23 cellular contexts compared by ENCODE assay signal in the genomic region with DNA sequence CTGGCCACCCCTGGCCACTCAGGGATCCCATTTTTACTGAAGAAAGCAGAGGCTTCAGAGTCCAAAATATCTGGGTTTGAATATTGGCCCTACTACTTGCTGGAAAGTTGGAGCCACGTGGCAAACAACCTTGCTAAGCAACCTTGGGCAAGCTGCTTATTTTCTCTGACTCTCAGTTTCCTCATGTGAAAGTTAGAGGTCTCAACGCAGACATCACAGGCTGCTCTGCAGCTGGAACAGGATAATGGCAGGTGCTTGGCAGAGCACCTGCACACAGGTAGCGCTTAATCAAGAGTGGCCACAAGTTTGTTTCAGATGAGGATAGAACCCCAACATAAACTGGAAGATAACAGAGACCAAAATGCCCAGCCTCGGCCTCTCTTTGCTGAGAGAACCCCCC. TPM values are rescaled to one million over a fixed set of nuclear protein-coding genes. Genes with fewer than 3 reads are reported as not detected.
DNase-seq lines count a peak whose midpoint lies in the region; ATAC-seq and TF ChIP-seq lines count a peak whose summit lies in the region.
"Had no signal": no experiment of that assay in that cellular context is flagged by ENCODE, and none has a peak within 500 bp of the region (broad histone marks: within the 10 kb centered on the region; RNA-seq: fewer than 3 reads in every experiment).

No MANE protein-coding gene starts in this region.

- H3K4me2 ChIP-seq in smooth muscle cell, result no peak overlapping the region
- H3K4me2 ChIP-seq: SK-N-SH had no signal

- peak overlapping the region; percentile 38 for H3K27ac Mint-ChIP-seq in activated CD4-positive, alpha-beta T cell treated with anti-CD3 and anti-CD28 coated beads, Interleukin-2, amount 10 ng/mL, durations not matched to agents 24 days and 14 days
- H3K27ac Mint-ChIP-seq in mesothelial cell of epicardium, result peak overlapping the region; percentile 79

- intact Hi-C loops in activated CD4-positive, alpha-beta T cell treated with anti-CD3 and anti-CD28 coated beads, Interleukin-2, amount 10 ng/mL, durations not matched to agents 24 days and 14 days (cut with micrococcal nuclease), result no loop called here
- intact Hi-C loops in right cardiac atrium (cut with DNase I), result no loop called here

- H3F3A ChIP-seq in smooth muscle cell (ENCODE audit: low read depth), result no peaks in the 10 kb centered on the region

- H3K27ac ChIP-seq in right cardiac atrium (ENCODE audit: low read length), result no peak overlapping the region
- no peak overlapping the region for H3K27ac ChIP-seq in smooth muscle cell (ENCODE audit: low read depth)
- H3K27ac ChIP-seq: Peyer's patch had no signal

- WGBS in right cardiac atrium, result 87% methylated on average over 4 of the region's 4 CpGs
- 87% methylated on average over 4 of the region's 4 CpGs for WGBS in smooth muscle cell (ENCODE audit: low lambda C conversion rate)

- no peak for DNase-seq in activated CD4-positive, alpha-beta T cell treated with anti-CD3 and anti-CD28 coated beads, Interleukin-2, amount 10 ng/mL, durations not matched to agents 24 days and 14 days
- no peak for DNase-seq in activated CD4-positive, alpha-beta T cell treated with anti-CD3 and anti-CD28 coated beads for 1 hour
- DNase-seq in RPMI8226, result peak; percentile 75
- no peak for DNase-seq in mesothelial cell of epicardium (ENCODE audit: low spot score in 2 of 2, unreplicated experiment in 2 of 2)
- no peak for DNase-seq in right cardiac atrium
- DNase-seq in smooth muscle cell (lab: John Stamatoyannopoulos, UW; ENCODE audit: unreplicated experiment), result no peak
- no peak for DNase-seq in stimulated activated CD8-positive, alpha-beta memory T cell treated with anti-CD3 and anti-CD28 coated beads, Interleukin-4, amount 100 ng/mL, for 48 hours
- DNase-seq: 8988T; ACHN; BE2C; CD4-positive, CD25-positive, alpha-beta regulatory T cell; DMS153; NCI-H2029; NCI-H446 treated with DMSO at 0.1 percent for 48 hours; NCI-H526; OCI-M1; Peyer's patch; SIG-M5; SK-N-SH had no signal

- no peaks in the 10 kb centered on the region for H3K9me3 Mint-ChIP-seq in activated CD4-positive, alpha-beta T cell treated with anti-CD3 and anti-CD28 coated beads, Interleukin-2, amount 10 ng/mL, durations not matched to agents 24 days and 14 days
- H3K9me3 Mint-ChIP-seq in mesothelial cell of epicardium, result no peaks in the 10 kb centered on the region

- H3K9me3 ChIP-seq in right cardiac atrium (ENCODE audit: control insufficient read depth, low read length), result no peaks in the 10 kb centered on the region
- no peaks in the 10 kb centered on the region for H3K9me3 ChIP-seq in smooth muscle cell (replicated peaks; ENCODE audit: low read depth)
- H3K9me3 ChIP-seq: BE2C, Peyer's patch, SK-N-SH had no signal

- no peak for TF ChIP-seq CTCF in mesothelial cell of epicardium (IDR thresholded peaks at IDR 0.05; ENCODE audit: unreplicated experiment)
- TF ChIP-seq CTCF in smooth muscle cell (IDR thresholded peaks at IDR 0.05; ENCODE audit: borderline replicate concordance, insufficient read depth, poor library complexity, severe bottlenecking), result no peak

- H3K79me2 ChIP-seq in smooth muscle cell (ENCODE audit: low read depth), result no peaks in the 10 kb centered on the region

- H3K36me3 Mint-ChIP-seq in activated CD4-positive, alpha-beta T cell treated with anti-CD3 and anti-CD28 coated beads, Interleukin-2, amount 10 ng/mL, durations not matched to agents 24 days and 14 days (ENCODE audit: low read depth), result no peaks in the 10 kb centered on the region
- H3K36me3 Mint-ChIP-seq in mesothelial cell of epicardium, result no peaks in the 10 kb centered on the region
- H3K36me3 Mint-ChIP-seq: CD4-positive, CD25-positive, alpha-beta regulatory T cell had no signal

- H3K9ac ChIP-seq in smooth muscle cell (ENCODE audit: low read depth), result no peak overlapping the region
- H3K9ac ChIP-seq: SK-N-SH had no signal

- H3K27me3 ChIP-seq in right cardiac atrium (ENCODE audit: control insufficient read depth, insufficient read depth) (no peaks in the 10 kb centered on the region), smooth muscle cell (ENCODE audit: low read depth) (no peaks in the 10 kb centered on the region)
- H3K27me3 ChIP-seq: Peyer's patch had no signal

- H3K4me3 ChIP-seq in right cardiac atrium (ENCODE audit: low read length) (no peak overlapping the region), smooth muscle cell (no peak overlapping the region)
- H3K4me3 ChIP-seq: Peyer's patch had no signal

- H3K4me1 ChIP-seq in right cardiac atrium (ENCODE audit: control insufficient read depth, insufficient read depth, low read length) (no peaks in the 10 kb centered on the region), smooth muscle cell (ENCODE audit: low read depth) (peaks cover 11% of the 10 kb centered on the region)
- H3K4me1 ChIP-seq: BE2C, Peyer's patch had no signal

- no peak overlapping the region for H2AFZ ChIP-seq in smooth muscle cell (ENCODE audit: low read depth)

- H4K20me1 ChIP-seq in smooth muscle cell (ENCODE audit: low read depth), result no peaks in the 10 kb centered on the region

- no peak overlapping the region for H3K4me3 Mint-ChIP-seq in activated CD4-positive, alpha-beta T cell treated with anti-CD3 and anti-CD28 coated beads, Interleukin-2, amount 10 ng/mL, durations not matched to agents 24 days and 14 days
- H3K4me3 Mint-ChIP-seq in mesothelial cell of epicardium, result no peak overlapping the region
- H3K4me3 Mint-ChIP-seq: CD4-positive, CD25-positive, alpha-beta regulatory T cell had no signal

- ATAC-seq in right cardiac atrium (no peak), GM21447 (IDR thresholded peaks at IDR 0.05; ENCODE audit: unreplicated experiment) (no peak)
- ATAC-seq: HCT116, HepG2 had no signal

- peaks cover 8% of the 10 kb centered on the region for H3K4me1 Mint-ChIP-seq in activated CD4-positive, alpha-beta T cell treated with anti-CD3 and anti-CD28 coated beads, Interleukin-2, amount 10 ng/mL, durations not matched to agents 24 days and 14 days
- H3K4me1 Mint-ChIP-seq in mesothelial cell of epicardium, result peaks cover 15% of the 10 kb centered on the region

- H3K36me3 ChIP-seq in smooth muscle cell (ENCODE audit: low read depth), result no peaks in the 10 kb centered on the region
- H3K36me3 ChIP-seq: BE2C, Peyer's patch had no signal

- no peaks in the 10 kb centered on the region for H3K27me3 Mint-ChIP-seq in activated CD4-positive, alpha-beta T cell treated with anti-CD3 and anti-CD28 coated beads, Interleukin-2, amount 10 ng/mL, durations not matched to agents 24 days and 14 days
- H3K27me3 Mint-ChIP-seq in mesothelial cell of epicardium (ENCODE audit: low read depth), result peaks cover 6% of the 10 kb centered on the region

RNA-seq across cellular contexts. Expression of gene CCND2, which starts 28.1 kb away (rescaled TPM):
- 607 and 615 TPM in 2 replicates for total RNA-seq in activated CD4-positive, alpha-beta T cell treated with anti-CD3 and anti-CD28 coated beads, Interleukin-2, amount 10 ng/mL, durations not matched to agents 24 days and 14 days
- 393 to 412 TPM (median 404 TPM) in 3 replicates for total RNA-seq in mesothelial cell of epicardium
- total RNA-seq in right cardiac atrium, result 100 to 1,000 TPM; 200 to 255 (median 218) TPM
- 44.3 TPM for polyA plus RNA-seq in right cardiac atrium
- 462 and 556 TPM in 2 replicates for total RNA-seq in smooth muscle cell
- 280 and 356 TPM in 2 replicates for polyA plus RNA-seq in smooth muscle cell
- total RNA-seq: HT-29 had no signal
- polyA plus RNA-seq: SK-N-SH had no signal
